8 cellular contexts compared by ENCODE assay signal in the genomic region with DNA sequence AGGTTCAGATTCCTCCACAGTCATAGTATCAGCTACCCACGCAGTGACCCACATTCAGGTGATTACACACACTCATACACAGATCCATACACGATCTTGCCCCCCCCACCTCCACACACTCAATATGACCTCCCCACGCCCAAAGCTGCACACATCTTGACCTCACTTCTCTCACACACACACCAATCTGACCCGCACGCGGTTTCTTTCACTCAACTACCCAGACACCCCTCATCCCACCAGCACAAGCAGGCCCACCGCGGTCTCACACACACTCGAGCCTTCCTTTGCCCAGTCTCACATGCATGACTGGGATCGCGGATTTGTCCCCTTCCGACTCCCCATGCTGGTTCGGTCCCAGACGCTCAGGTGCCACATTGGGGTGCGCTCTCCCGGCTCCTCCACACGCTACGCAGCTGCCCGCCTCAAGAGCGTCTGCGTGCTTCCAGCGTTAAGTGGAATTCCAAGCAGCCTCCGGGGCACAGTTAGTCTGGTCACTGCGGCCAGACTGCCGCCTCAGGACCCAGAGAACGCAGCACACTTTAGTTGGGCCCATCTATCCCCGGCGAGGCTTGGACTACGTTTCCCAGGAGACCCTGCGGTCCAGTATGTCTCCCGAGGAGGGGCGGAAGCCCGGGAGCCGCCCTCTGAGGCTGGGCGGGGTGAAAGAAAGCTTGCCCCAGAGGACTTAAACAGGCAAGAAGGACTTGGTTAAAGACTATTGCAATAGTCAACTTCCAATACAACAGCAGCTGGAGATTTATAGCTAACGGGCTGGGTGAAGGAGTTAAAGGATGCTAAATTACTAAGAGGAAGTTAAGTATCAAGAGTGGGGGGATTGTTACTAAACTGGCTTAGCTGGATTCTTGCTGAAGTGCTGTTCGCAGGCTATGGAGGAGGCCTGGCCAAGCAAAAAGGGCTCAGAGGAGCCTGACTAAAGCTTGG. TPM values are rescaled to one million over a fixed set of nuclear protein-coding genes. Genes with fewer than 3 reads are reported as not detected.
A peak's percentile ranks its signal among the peaks of the same experiment; 100 is the strongest.
DNase-seq lines count a peak whose midpoint lies in the region; ATAC-seq lines count a peak whose summit lies in the region.

No MANE protein-coding gene starts in this region.

- H3K4me3 Mint-ChIP-seq in activated T-helper 17 cell treated with anti-CD3 and anti-CD28 coated beads, Interleukin-2, amount 50 U/mL, for 72 hours: no peak overlapping the region
- H3K4me3 Mint-ChIP-seq in naive thymus-derived CD8-positive, alpha-beta T cell: no peak overlapping the region
- H3K4me3 Mint-ChIP-seq in stimulated activated memory B cell treated with anti-CD40 and anti-IgM and Interleukin-4, amounts not matched to agents 10 μg/mL and 1 μg/mL and 100 μg/mL, for 72 hours: no peak overlapping the region

- peak; percentile 96 for DNase-seq in DMS53 (lab: John Stamatoyannopoulos, UW)
- peak; percentile 85 for DNase-seq in KG1 (lab: John Stamatoyannopoulos, UW)
- peak; percentile 87 for DNase-seq in RKO (ENCODE audit: low spot score)
- DNase-seq in fibroblast of peridontal ligament (ENCODE audit: extremely low read depth): peak; percentile 89
- peak; percentile 75 to 94 (median 88) for DNase-seq in naive thymus-derived CD8-positive, alpha-beta T cell

- POLR2A ChIA-PET in naive thymus-derived CD8-positive, alpha-beta T cell (lab: Charles Lee): interaction anchor here (0.5 to 3.5 kb wide), 26 partner anchors 9 to 744 kb away, joined by 3 to 99 read pairs (median 5); a partner anchor contains a TSS

- peaks cover 12% of the 10 kb centered on the region for H3K4me1 Mint-ChIP-seq in activated T-helper 17 cell treated with anti-CD3 and anti-CD28 coated beads, Interleukin-2, amount 50 U/mL, for 72 hours
- H3K4me1 Mint-ChIP-seq in naive thymus-derived CD8-positive, alpha-beta T cell: peaks cover 3 to 20% (median 9%) of the 10 kb centered on the region in 4 donors
- H3K4me1 Mint-ChIP-seq in stimulated activated memory B cell treated with anti-CD40 and anti-IgM and Interleukin-4, amounts not matched to agents 10 μg/mL and 1 μg/mL and 100 μg/mL, for 72 hours: peaks cover 7% of the 10 kb centered on the region

- no peaks in the 10 kb centered on the region for H3K27me3 Mint-ChIP-seq in activated T-helper 17 cell treated with anti-CD3 and anti-CD28 coated beads, Interleukin-2, amount 50 U/mL, for 72 hours
- H3K27me3 Mint-ChIP-seq in naive thymus-derived CD8-positive, alpha-beta T cell: no peaks in the 10 kb centered on the region
- no peaks in the 10 kb centered on the region for H3K27me3 Mint-ChIP-seq in stimulated activated memory B cell treated with anti-CD40 and anti-IgM and Interleukin-4, amounts not matched to agents 10 μg/mL and 1 μg/mL and 100 μg/mL, for 72 hours

- peak; percentile 86 for ATAC-seq in GM21529 (IDR thresholded peaks at IDR 0.05; ENCODE audit: unreplicated experiment)
- ATAC-seq in activated T-helper 17 cell treated with anti-CD3 and anti-CD28 coated beads, Interleukin-2, amount 50 U/mL, for 72 hours (replicated peaks): peak; percentile 90
- peak; percentile 87 for ATAC-seq in naive thymus-derived CD8-positive, alpha-beta T cell
- ATAC-seq in stimulated activated memory B cell treated with anti-CD40 and anti-IgM and Interleukin-4, amounts not matched to agents 10 μg/mL and 1 μg/mL and 100 μg/mL, for 72 hours: peak; percentile 97

- H3K36me3 Mint-ChIP-seq in activated T-helper 17 cell treated with anti-CD3 and anti-CD28 coated beads, Interleukin-2, amount 50 U/mL, for 72 hours (ENCODE audit: low read depth): peaks cover 22% of the 10 kb centered on the region
- peaks cover 19 to 60% (median 46%) of the 10 kb centered on the region in 3 donors for H3K36me3 Mint-ChIP-seq in naive thymus-derived CD8-positive, alpha-beta T cell
- peaks cover 36% of the 10 kb centered on the region for H3K36me3 Mint-ChIP-seq in stimulated activated memory B cell treated with anti-CD40 and anti-IgM and Interleukin-4, amounts not matched to agents 10 μg/mL and 1 μg/mL and 100 μg/mL, for 72 hours

- H3K27ac Mint-ChIP-seq in activated T-helper 17 cell treated with anti-CD3 and anti-CD28 coated beads, Interleukin-2, amount 50 U/mL, for 72 hours: no peak overlapping the region
- H3K27ac Mint-ChIP-seq in naive thymus-derived CD8-positive, alpha-beta T cell: no peak overlapping the region
- H3K27ac Mint-ChIP-seq in stimulated activated memory B cell treated with anti-CD40 and anti-IgM and Interleukin-4, amounts not matched to agents 10 μg/mL and 1 μg/mL and 100 μg/mL, for 72 hours: no peak overlapping the region

- peaks cover 13% of the 10 kb centered on the region for H3K9me3 Mint-ChIP-seq in activated T-helper 17 cell treated with anti-CD3 and anti-CD28 coated beads, Interleukin-2, amount 50 U/mL, for 72 hours
- peaks cover 0 to 31% (median 14%) of the 10 kb centered on the region in 9 donors for H3K9me3 Mint-ChIP-seq in naive thymus-derived CD8-positive, alpha-beta T cell
- peaks cover 3% of the 10 kb centered on the region for H3K9me3 Mint-ChIP-seq in stimulated activated memory B cell treated with anti-CD40 and anti-IgM and Interleukin-4, amounts not matched to agents 10 μg/mL and 1 μg/mL and 100 μg/mL, for 72 hours

RNA-seq across cellular contexts. Expression of a gene that starts 0.7 kb away (rescaled TPM):
- 10 to 100 TPM in 1 of 2 donors, 1 to 10 TPM in 1; 5.0 to 14.9 TPM for total RNA-seq in activated T-helper 17 cell treated with anti-CD3 and anti-CD28 coated beads, Interleukin-2, amount 50 U/mL, for 72 hours
- 10 to 100 TPM; 16.0 to 19.6 TPM for total RNA-seq in naive thymus-derived CD8-positive, alpha-beta T cell
- polyA plus RNA-seq in naive thymus-derived CD8-positive, alpha-beta T cell: 1 to 10 TPM; 5.1 to 10.0 (median 6.8) TPM

RNA-seq across cellular contexts. Expression of a gene that starts 11.8 kb away (rescaled TPM):
- 10 to 100 TPM in 1 of 2 donors, 1 to 10 TPM in 1; 5.6 to 11.8 TPM for total RNA-seq in activated T-helper 17 cell treated with anti-CD3 and anti-CD28 coated beads, Interleukin-2, amount 50 U/mL, for 72 hours
- total RNA-seq in naive thymus-derived CD8-positive, alpha-beta T cell: 10 to 100 TPM; 16.6 to 20.6 TPM
- 1 to 10 TPM; 5.1 to 6.6 (median 5.7) TPM for polyA plus RNA-seq in naive thymus-derived CD8-positive, alpha-beta T cell

Comparison
In these comparisons a context has a peak if more than half of its experiments do, and no peak if none do; other contexts are left out.
1. Peak in every context shown above with its lines: DNase-seq and ATAC-seq.